ENCODE assay signal across 8 cellular contexts in genomic region chr6:170552765-170553685, GRCh38. TPM values are rescaled to one million over a fixed set of nuclear protein-coding genes. Genes with fewer than 3 reads are reported as not detected.
DNase-seq lines count a peak whose midpoint lies in the region; ATAC-seq and TF ChIP-seq lines count a peak whose summit lies in the region.

TSS of gene PSMB1 (minus strand) at chr6:170553307. CDS start at chr6:170553242, 65 bp downstream.

- peak within 1 kb of the TSS; percentile 63 to 85 for H3K4me3 ChIP-seq in CD4-positive, alpha-beta memory T cell (ENCODE audit: low read length in 2 of 2)
- H3K4me3 ChIP-seq in effector memory CD4-positive, alpha-beta T cell (ENCODE audit: insufficient read depth, low read depth, low read length, poor library complexity, severe bottlenecking), result peak within 1 kb of the TSS; percentile 93
- H3K4me3 ChIP-seq in lung, result peak within 1 kb of the TSS; percentile 85

- POLR2A ChIA-PET in CD4-positive, alpha-beta memory T cell (lab: Charles Lee; ENCODE audit: partially characterized antibody), result interaction anchor here (0.9 to 4.1 kb wide), 14 partner anchors 7 to 851 kb away, joined by 3 to 94 read pairs (median 7); partner anchors contain the start of genes C6orf120, DYNLT2, ERMARD and FAM120B

- H3K27ac Mint-ChIP-seq in CD4-positive, alpha-beta memory T cell, result no peak within 1 kb of the TSS

- no peaks in the 10 kb centered on the region for H3K9me3 Mint-ChIP-seq in CD4-positive, alpha-beta memory T cell

- WGBS in lung, 2 donors, result 0% methylated on average over 46 of the region's 46 CpGs

- intact Hi-C loops in CD4-positive, alpha-beta memory T cell (cut with micrococcal nuclease), result no loop called here

- peaks cover 60% of the 10 kb centered on the region for H3K4me1 ChIP-seq in CD4-positive, alpha-beta memory T cell (ENCODE audit: insufficient read depth, low read length)
- peaks cover 28% of the 10 kb centered on the region for H3K4me1 ChIP-seq in effector memory CD4-positive, alpha-beta T cell (ENCODE audit: control insufficient read depth, insufficient read depth, low read length, poor library complexity, severe bottlenecking)
- peaks cover 1 to 21% of the 10 kb centered on the region in 2 donors for H3K4me1 ChIP-seq in lung (ENCODE audit: control insufficient read depth in 2 of 2, insufficient read depth in 2 of 2, low read length in 2 of 2)

- peak; percentile 69 to 82 (median 72) for DNase-seq in CD4-positive, alpha-beta memory T cell
- peak; percentile 72 for DNase-seq in HPDE6-E6E7 (ENCODE audit: extremely low spot score)
- peak; percentile 20 for DNase-seq in NK-92 (lab: John Stamatoyannopoulos, UW; ENCODE audit: unreplicated experiment)
- peak; percentile 32 to 71 for DNase-seq in activated CD8-positive, alpha-beta memory T cell treated with anti-CD3 and anti-CD28 coated beads for 1 hour (ENCODE audit: extremely low read depth in 1 of 2, low read depth in 1 of 2)
- peak; percentile 60 to 77 (median 68) for DNase-seq in effector memory CD4-positive, alpha-beta T cell
- DNase-seq in lung (ENCODE audit: low spot score), result peak; percentile 95
- peak; percentile 62 to 68 (median 68) for DNase-seq in stimulated activated CD4-positive, alpha-beta T cell treated with anti-CD3 and anti-CD28 coated beads, TNF-alpha, amount 100 ng/mL, for 4 hours (ENCODE audit: low read depth in 3 of 3)

- H3K36me3 ChIP-seq in CD4-positive, alpha-beta memory T cell (ENCODE audit: insufficient read depth, low read length), result peaks cover 22% of the 10 kb centered on the region
- H3K36me3 ChIP-seq in effector memory CD4-positive, alpha-beta T cell (ENCODE audit: control insufficient read depth, insufficient read depth, low read length), result peaks cover 19% of the 10 kb centered on the region
- peaks cover 4 to 8% of the 10 kb centered on the region in 2 donors for H3K36me3 ChIP-seq in lung (ENCODE audit: control insufficient read depth in 2 of 2, insufficient read depth in 2 of 2, low read length in 2 of 2)

- ATAC-seq in GM19463 (IDR thresholded peaks at IDR 0.05; ENCODE audit: unreplicated experiment) (peak; percentile 59), lung (ENCODE audit: insufficient read depth, low FRiP score) (peak; percentile 78)

- TF ChIP-seq CTCF in lung (IDR thresholded peaks at IDR 0.05; ENCODE audit: control extremely low read depth, extremely low read depth), result no peak

- H3K9me3 ChIP-seq in CD4-positive, alpha-beta memory T cell (ENCODE audit: control insufficient read depth in 1 of 2, low read length in 2 of 2), result no peaks in the 10 kb centered on the region
- no peaks in the 10 kb centered on the region for H3K9me3 ChIP-seq in effector memory CD4-positive, alpha-beta T cell (ENCODE audit: control insufficient read depth, low read length)
- H3K9me3 ChIP-seq in lung (ENCODE audit: control insufficient read depth in 2 of 2, insufficient read depth in 1 of 2, low read length in 1 of 2), result no peaks in the 10 kb centered on the region

- no peak within 1 kb of the TSS for H3K4me3 Mint-ChIP-seq in CD4-positive, alpha-beta memory T cell

- H3K27me3 Mint-ChIP-seq in CD4-positive, alpha-beta memory T cell, result no peaks in the 10 kb centered on the region

- H3K27ac ChIP-seq in CD4-positive, alpha-beta memory T cell (ENCODE audit: low read depth, low read length), result peak within 1 kb of the TSS; percentile 94
- peak within 1 kb of the TSS; percentile 91 for H3K27ac ChIP-seq in effector memory CD4-positive, alpha-beta T cell (ENCODE audit: insufficient read depth, low read length, poor library complexity, severe bottlenecking)
- H3K27ac ChIP-seq in lung (ENCODE audit: low read depth in 1 of 2, low read length in 1 of 2), result peak within 1 kb of the TSS; percentile 75 to 100

- H3K36me3 Mint-ChIP-seq in CD4-positive, alpha-beta memory T cell, result peaks cover 20 to 38% of the 10 kb centered on the region in 2 donors

- CTCF ChIA-PET in CD4-positive, alpha-beta memory T cell (lab: Charles Lee; ENCODE audit: partially characterized antibody), result interaction anchor here (0.8 to 1.8 kb wide), 4 partner anchors 22 to 1658 kb away, joined by 3 to 9 read pairs (median 5); partner anchors contain the start of gene PDCD2

- H3K27me3 ChIP-seq in CD4-positive, alpha-beta memory T cell (ENCODE audit: insufficient read depth, low read length), result no peaks in the 10 kb centered on the region
- no peaks in the 10 kb centered on the region for H3K27me3 ChIP-seq in effector memory CD4-positive, alpha-beta T cell (replicated peaks; ENCODE audit: control insufficient read depth, insufficient read depth, low read length, poor library complexity, severe bottlenecking)
- H3K27me3 ChIP-seq in lung (ENCODE audit: control insufficient read depth, insufficient read depth), result no peaks in the 10 kb centered on the region

- H3K4me1 Mint-ChIP-seq in CD4-positive, alpha-beta memory T cell, result peaks cover 3 to 37% (median 15%) of the 10 kb centered on the region in 4 donors

RNA-seq across cellular contexts. Expression of gene PSMB1, which starts in this region (rescaled TPM):
- total RNA-seq in CD4-positive, alpha-beta memory T cell, result 10 to 100 TPM; 94.2 to 98.6 TPM
- polyA plus RNA-seq in CD4-positive, alpha-beta memory T cell, result 100 to 1,000 TPM; 445 to 705 TPM
- 100 to 1,000 TPM; 118 to 165 TPM for total RNA-seq in lung
- 100 to 1,000 TPM; 291 to 365 TPM for polyA plus RNA-seq in lung

Comparison
In these comparisons a context has a peak if more than half of its experiments do, and no peak if none do; other contexts are left out.
1. Peak in every context shown above with its lines: DNase-seq, ATAC-seq, H3K4me3 ChIP-seq and H3K27ac ChIP-seq.
2. DNase-seq: peak in every context shown above with its lines; median percentile 95 in lung; 72 in CD4-positive, alpha-beta memory T cell; 72 in HPDE6-E6E7; 68 in effector memory CD4-positive, alpha-beta T cell; 68 in stimulated activated CD4-positive, alpha-beta T cell treated with anti-CD3 and anti-CD28 coated beads, TNF-alpha, amount 100 ng/mL, for 4 hours; 52 in activated CD8-positive, alpha-beta memory T cell treated with anti-CD3 and anti-CD28 coated beads for 1 hour; 20 in NK-92.